ENCODE assay signal across 1 cellular context in genomic region chr4:78778530-78778929, GRCh38.
TF ChIP-seq lines count a peak whose summit lies in the region.

No MANE protein-coding gene starts in this region.

TF ChIP-seq in K562, 482 proteins besides CTCF, POLR2A, EP300 and RAD21 (continued from another document):
- TF ChIP-seq, protein P1, sequence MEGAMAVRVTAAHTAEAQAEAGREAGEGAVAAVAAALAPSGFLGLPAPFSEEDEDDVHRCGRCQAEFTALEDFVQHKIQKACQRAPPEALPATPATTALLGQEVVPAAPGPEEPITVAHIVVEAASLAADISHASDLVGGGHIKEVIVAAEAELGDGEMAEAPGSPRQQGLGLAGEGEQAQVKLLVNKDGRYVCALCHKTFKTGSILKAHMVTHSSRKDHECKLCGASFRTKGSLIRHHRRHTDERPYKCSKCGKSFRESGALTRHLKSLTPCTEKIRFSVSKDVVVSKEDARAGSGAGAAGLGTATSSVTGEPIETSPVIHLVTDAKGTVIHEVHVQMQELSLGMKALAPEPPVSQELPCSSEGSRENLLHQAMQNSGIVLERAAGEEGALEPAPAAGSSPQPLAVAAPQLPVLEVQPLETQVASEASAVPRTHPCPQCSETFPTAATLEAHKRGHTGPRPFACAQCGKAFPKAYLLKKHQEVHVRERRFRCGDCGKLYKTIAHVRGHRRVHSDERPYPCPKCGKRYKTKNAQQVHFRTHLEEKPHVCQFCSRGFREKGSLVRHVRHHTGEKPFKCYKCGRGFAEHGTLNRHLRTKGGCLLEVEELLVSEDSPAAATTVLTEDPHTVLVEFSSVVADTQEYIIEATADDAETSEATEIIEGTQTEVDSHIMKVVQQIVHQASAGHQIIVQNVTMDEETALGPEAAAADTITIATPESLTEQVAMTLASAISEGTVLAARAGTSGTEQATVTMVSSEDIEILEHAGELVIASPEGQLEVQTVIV (CRISPR knock-in tag; IDR thresholded peaks at IDR 0.05; ENCODE audit: borderline replicate concordance), result no peak
- TF ChIP-seq ZKSCAN3 (CRISPR knock-in tag; IDR thresholded peaks at IDR 0.05) (no peak), MEIS2 (IDR thresholded peaks at IDR 0.05; ENCODE audit: partially characterized antibody) (peak; percentile 20), EWSR1 (IDR thresholded peaks at IDR 0.05; ENCODE audit: borderline replicate concordance, low read depth, partially characterized antibody) (no peak), CBFB (CRISPR knock-in tag; IDR thresholded peaks at IDR 0.05) (no peak), TEAD4 (IDR thresholded peaks at IDR 0.05; ENCODE audit: low read length) (peak; percentile 11; the same call in 1 of the 2 replicates), TEAD4 (CRISPR knock-in tag; IDR thresholded peaks at IDR 0.05; ENCODE audit: borderline replicate concordance) (no peak), ZNF143 (CRISPR knock-in tag; IDR thresholded peaks at IDR 0.05) (no peak), U2AF2 (optimal IDR thresholded peaks at IDR 0.05; ENCODE audit: low read depth, low read length) (no peak), ZBTB26 (CRISPR knock-in tag; IDR thresholded peaks at IDR 0.05) (no peak), NCOR1 (IDR thresholded peaks at IDR 0.05) (0 out of 2 replicates have a peak, but pooled peaks have one; percentile 9), FOXK2 (conservative IDR thresholded peaks at IDR 0.05 in 1 of 2, IDR thresholded peaks at IDR 0.05 in 1 of 2; ENCODE audit: low read depth in 2 of 2) (no peak), ZNF589 (CRISPR knock-in tag; IDR thresholded peaks at IDR 0.05; ENCODE audit: low read depth) (0 out of 2 replicates have a peak, but pooled peaks have one; percentile 60), ARID1B (IDR thresholded peaks at IDR 0.05) (no peak), ZBTB40 (IDR thresholded peaks at IDR 0.05) (no peak; the same call in 1 of the 2 replicates), ZBTB40 (CRISPR knock-in tag; IDR thresholded peaks at IDR 0.05) (no peak), ZNF77 (CRISPR knock-in tag; IDR thresholded peaks at IDR 0.05) (no peak), GTF2A2 (tag; IDR thresholded peaks at IDR 0.05) (no peak), SRF (CRISPR knock-in tag; IDR thresholded peaks at IDR 0.05) (no peak), NCOA1 (IDR thresholded peaks at IDR 0.05; ENCODE audit: low read depth) (no peak), GATAD2B (IDR thresholded peaks at IDR 0.05; ENCODE audit: borderline replicate concordance) (no peak), SMARCC2 (IDR thresholded peaks at IDR 0.05; ENCODE audit: low read depth) (no peak), HIVEP1 (CRISPR knock-in tag; IDR thresholded peaks at IDR 0.05) (no peak), HDAC3 (IDR thresholded peaks at IDR 0.05; ENCODE audit: borderline replicate concordance, partially characterized antibody) (peak; percentile 21), GABPA (tag; conservative IDR thresholded peaks at IDR 0.05; ENCODE audit: low read depth) (no peak), ZNF79 (CRISPR knock-in tag; IDR thresholded peaks at IDR 0.05; ENCODE audit: low read depth) (no peak), SAP30 (IDR thresholded peaks at IDR 0.05; ENCODE audit: borderline replicate concordance, insufficient read depth, low read depth, low read length, poor library complexity, severe bottlenecking) (peak; percentile 36), SMAD1 (IDR thresholded peaks at IDR 0.05; ENCODE audit: low read depth, low read length, partially characterized antibody) (no peak), GATA2 (CRISPR knock-in tag; IDR thresholded peaks at IDR 0.05) (no peak), HDAC6 (IDR thresholded peaks at IDR 0.05; ENCODE audit: low read depth, low read length) (no peak), DACH1 (IDR thresholded peaks at IDR 0.05; ENCODE audit: partially characterized antibody) (peak; percentile 55), CHD1 (IDR thresholded peaks at IDR 0.05; ENCODE audit: low read length) (peak; percentile 48)
- TF ChIP-seq, protein P2, sequence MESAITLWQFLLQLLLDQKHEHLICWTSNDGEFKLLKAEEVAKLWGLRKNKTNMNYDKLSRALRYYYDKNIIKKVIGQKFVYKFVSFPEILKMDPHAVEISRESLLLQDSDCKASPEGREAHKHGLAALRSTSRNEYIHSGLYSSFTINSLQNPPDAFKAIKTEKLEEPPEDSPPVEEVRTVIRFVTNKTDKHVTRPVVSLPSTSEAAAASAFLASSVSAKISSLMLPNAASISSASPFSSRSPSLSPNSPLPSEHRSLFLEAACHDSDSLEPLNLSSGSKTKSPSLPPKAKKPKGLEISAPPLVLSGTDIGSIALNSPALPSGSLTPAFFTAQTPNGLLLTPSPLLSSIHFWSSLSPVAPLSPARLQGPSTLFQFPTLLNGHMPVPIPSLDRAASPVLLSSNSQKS (CRISPR knock-in tag; IDR thresholded peaks at IDR 0.05), result no peak
TF ChIP-seq in K562: peak in this region for 11.
